ENCODE assay signal across 17 cellular contexts in the genomic region with DNA sequence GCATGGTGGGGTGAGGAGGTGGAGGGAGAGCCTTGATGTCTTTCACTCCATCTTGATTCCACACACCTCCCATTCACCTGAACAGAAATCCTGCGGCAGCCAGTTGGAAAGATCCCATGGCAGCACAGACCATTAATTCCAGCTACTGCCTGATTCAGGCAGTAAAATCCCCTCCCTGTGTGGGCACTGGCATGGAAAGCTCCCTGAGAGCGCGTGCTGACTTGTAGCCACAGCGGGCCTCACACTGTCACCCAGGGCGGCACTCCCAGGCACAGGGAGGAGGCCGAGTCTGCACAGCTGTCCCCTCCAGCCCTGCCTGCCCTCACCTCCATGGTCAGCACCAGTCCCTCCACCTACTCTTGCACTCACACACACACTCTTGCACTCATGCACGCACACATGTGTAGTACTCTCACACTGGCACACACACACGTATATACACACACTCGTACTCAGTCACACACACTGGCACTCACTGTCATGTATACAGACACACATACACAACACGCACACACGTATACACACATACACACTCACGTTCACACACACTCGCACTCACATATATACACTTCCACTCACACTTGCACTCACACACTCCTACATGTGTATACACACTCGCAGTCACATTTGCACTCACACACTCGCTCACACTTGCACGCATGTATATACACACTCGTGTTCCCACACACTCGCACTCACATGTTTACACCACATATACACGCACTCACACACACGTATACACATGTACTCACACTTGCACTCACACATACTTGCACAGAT. TPM values are rescaled to one million over a fixed set of nuclear protein-coding genes. Genes with fewer than 3 reads are reported as not detected.
A peak's percentile ranks its signal among the peaks of the same experiment; 100 is the strongest.
DNase-seq lines count a peak whose midpoint lies in the region; ATAC-seq and TF ChIP-seq lines count a peak whose summit lies in the region.
"Had no signal": no experiment of that assay in that cellular context is flagged by ENCODE, and none has a peak within 500 bp of the region (broad histone marks: within the 10 kb centered on the region; RNA-seq: fewer than 3 reads in every experiment).

No MANE protein-coding gene starts in this region.

- POLR2A ChIA-PET in Caco-2 (lab: Charles Lee), result no interaction called here

- no peak overlapping the region for H2BK120ac ChIP-seq in trophoblast cell (ENCODE audit: insufficient read depth, low read length, poor library complexity)

- WGBS in trophoblast cell (ENCODE audit: extremely low coverage, insufficient coverage, insufficient read length), result 100% methylated on average over 8 of the region's 20 CpGs
- 89 to 91% methylated on average over 12 to 20 of the region's 20 CpGs for WGBS in transverse colon (ENCODE audit: low coverage in 1 of 2), 2 donors

- peak; percentile 34 for DNase-seq in D341Med (ENCODE audit: low spot score)
- peak; percentile 37 to 67 for DNase-seq in NCI-H526 (lab: John Stamatoyannopoulos, UW)
- no peak for DNase-seq in trophoblast cell
- DNase-seq in Caco-2, result no peak
- DNase-seq in transverse colon, result no peak
- no peak for DNase-seq in posterior vena cava (ENCODE audit: low spot score)
- DNase-seq: activated CD8-positive, alpha-beta memory T cell treated with anti-CD3 and anti-CD28 coated beads, Interleukin-2, amount 50 U/mL, for 48 hours; NCI-H187 treated with DMSO at 0.1 percent for 48 hours; SK-N-SH had no signal

- H3K27me3 ChIP-seq in trophoblast cell (ENCODE audit: insufficient read depth, low read length) (no peaks in the 10 kb centered on the region), Caco-2 (replicated peaks; ENCODE audit: control insufficient read depth, insufficient read depth, low read length) (no peaks in the 10 kb centered on the region), transverse colon (no peaks in the 10 kb centered on the region)
- H3K27me3 ChIP-seq: BLaER1 treated with 17β-estradiol and CSF1 and Interleukin-3, amounts not matched to agents 10 nM and 100 nM had no signal

- H3K9me3 Mint-ChIP-seq in Caco-2 (ENCODE audit: unreplicated experiment), result no peaks in the 10 kb centered on the region
- H3K9me3 Mint-ChIP-seq: mesothelial cell of epicardium had no signal

- no peak overlapping the region for H2AK5ac ChIP-seq in trophoblast cell (ENCODE audit: low read length)

- no peak overlapping the region for H4K8ac ChIP-seq in trophoblast cell (ENCODE audit: low read depth, low read length)

- H3K79me1 ChIP-seq in trophoblast cell (ENCODE audit: low read length), result no peaks in the 10 kb centered on the region

- H3K14ac ChIP-seq in trophoblast cell (ENCODE audit: low read length), result no peak overlapping the region

- no peak overlapping the region for H3K4ac ChIP-seq in trophoblast cell (ENCODE audit: low read depth, low read length)

- no peak for TF ChIP-seq EP300 in transverse colon (IDR thresholded peaks at IDR 0.05; ENCODE audit: low read depth)

- peak; percentile 35 for ATAC-seq in esophagus mucosa
- no peak for ATAC-seq in GM19328 (IDR thresholded peaks at IDR 0.05; ENCODE audit: unreplicated experiment)
- ATAC-seq: activated CD4-positive, CD25-positive, alpha-beta regulatory T cell treated with anti-CD3 and anti-CD28 coated beads, Interleukin-2, amount 50 U/mL, for 24 hours had no signal

- H3K9ac ChIP-seq in trophoblast cell (ENCODE audit: low read length), result no peak overlapping the region
- H3K9ac ChIP-seq: BLaER1 treated with 17β-estradiol and CSF1 and Interleukin-3, amounts not matched to agents 10 nM and 100 nM; SK-N-SH had no signal

- in situ Hi-C loops in transverse colon (cut with MboI; ENCODE audit: low pct_ligation_motif_present in 1 of 4, low pct_unique_long_range_greater_than_20kb in 1 of 4, low sequenced_read_pairs in 3 of 4), result no loop called here

- H3K9me3 ChIP-seq in trophoblast cell (ENCODE audit: insufficient read depth, low read depth, low read length) (no peaks in the 10 kb centered on the region), Caco-2 (no peaks in the 10 kb centered on the region), transverse colon (no peaks in the 10 kb centered on the region)
- H3K9me3 ChIP-seq: BLaER1 treated with 17β-estradiol and CSF1 and Interleukin-3, amounts not matched to agents 10 nM and 100 nM; SK-N-SH had no signal

- H3K4me3 ChIP-seq in trophoblast cell (ENCODE audit: low read depth, low read length), result peak overlapping the region; percentile 56
- no peak overlapping the region for H3K4me3 ChIP-seq in Caco-2 (ENCODE audit: low read depth, low read length)
- peak overlapping the region in 1 of 4 donors; percentile 49 for H3K4me3 ChIP-seq in transverse colon
- H3K4me3 ChIP-seq: BLaER1 treated with 17β-estradiol and CSF1 and Interleukin-3, amounts not matched to agents 10 nM and 100 nM had no signal

- no peaks in the 10 kb centered on the region for H3K27me3 Mint-ChIP-seq in Caco-2 (ENCODE audit: insufficient read depth, unreplicated experiment)

- no peak overlapping the region for H3K4me2 ChIP-seq in trophoblast cell (ENCODE audit: low read length)
- H3K4me2 ChIP-seq: BLaER1 treated with 17β-estradiol and CSF1 and Interleukin-3, amounts not matched to agents 10 nM and 100 nM; SK-N-SH had no signal

- TF ChIP-seq POLR2A in transverse colon (IDR thresholded peaks at IDR 0.05), result no peak

- TF ChIP-seq CTCF in Caco-2 (IDR thresholded peaks at IDR 0.05; ENCODE audit: insufficient read depth in 1 of 2, low read depth in 1 of 2, low read length in 1 of 2, severe bottlenecking in 1 of 2, unreplicated experiment in 1 of 2) (no peak), transverse colon (IDR thresholded peaks at IDR 0.05) (no peak)

- H3K4me1 ChIP-seq in trophoblast cell (ENCODE audit: control insufficient read depth in 1 of 2, insufficient read depth in 2 of 2, low read length in 2 of 2) (peaks cover 12 to 13% of the 10 kb centered on the region in 2 experiments), Caco-2 (peaks cover 17% of the 10 kb centered on the region), transverse colon (peaks cover 3 to 28% (median 5%) of the 10 kb centered on the region in 4 donors)

- peaks cover 11% of the 10 kb centered on the region in 2 experiments for H3K36me3 ChIP-seq in trophoblast cell (ENCODE audit: control insufficient read depth in 1 of 2, insufficient read depth in 2 of 2, low read length in 2 of 2)
- H3K36me3 ChIP-seq in Caco-2 (ENCODE audit: control insufficient read depth, insufficient read depth, low read length), result no peaks in the 10 kb centered on the region
- peaks cover 0 to 4% (median under 1%) of the 10 kb centered on the region in 4 donors for H3K36me3 ChIP-seq in transverse colon

- CTCF ChIA-PET in Caco-2 (lab: Charles Lee), result no interaction called here

- H3K79me2 ChIP-seq in trophoblast cell (ENCODE audit: control insufficient read depth, insufficient read depth, low read length, poor library complexity), result no peaks in the 10 kb centered on the region

- no peak overlapping the region for H2BK5ac ChIP-seq in trophoblast cell (ENCODE audit: low read depth, low read length, poor library complexity)

- H2BK12ac ChIP-seq in trophoblast cell (ENCODE audit: low read length), result no peak overlapping the region

- peak overlapping the region; percentile 4 for H3K23ac ChIP-seq in trophoblast cell (ENCODE audit: low read length)

- no peak overlapping the region for H2AFZ ChIP-seq in trophoblast cell (ENCODE audit: insufficient read depth, low read length, poor library complexity)

- H3K18ac ChIP-seq in trophoblast cell (ENCODE audit: low read length), result no peak overlapping the region

- H3K27ac ChIP-seq in trophoblast cell (ENCODE audit: low read depth, low read length) (no peak overlapping the region), transverse colon (no peak overlapping the region)
- H3K27ac ChIP-seq: BLaER1 treated with 17β-estradiol and CSF1 and Interleukin-3, amounts not matched to agents 10 nM and 100 nM had no signal

- no peak overlapping the region for H4K91ac ChIP-seq in trophoblast cell (ENCODE audit: low read depth, low read length)

- no peak overlapping the region for H3K4me3 Mint-ChIP-seq in Caco-2 (ENCODE audit: unreplicated experiment)
- H3K4me3 Mint-ChIP-seq: mesothelial cell of epicardium had no signal

- intact Hi-C loops in Caco-2 (cut with micrococcal nuclease; ENCODE audit: unreplicated experiment), result no loop called here
- intact Hi-C loops in transverse colon (cut with DNase I; ENCODE audit: low total_unique reads), result no loop called here
- intact Hi-C loops in posterior vena cava (cut with DNase I), result no loop called here

- peaks cover 11% of the 10 kb centered on the region for H3K36me3 Mint-ChIP-seq in Caco-2 (ENCODE audit: insufficient read depth, unreplicated experiment)

- H3K4me1 Mint-ChIP-seq in Caco-2 (ENCODE audit: low read depth, unreplicated experiment), result no peaks in the 10 kb centered on the region

- H4K12ac ChIP-seq in trophoblast cell (ENCODE audit: low read depth, low read length), result no peak overlapping the region

- no TSS peak for BruUV-seq in Caco-2 (replicated peaks; lab: Mats Ljungman, UMichigan)

- H3K27ac Mint-ChIP-seq in Caco-2 (ENCODE audit: unreplicated experiment), result no peak overlapping the region
- H3K27ac Mint-ChIP-seq: mesothelial cell of epicardium had no signal

RNA-seq across cellular contexts. Expression of gene PLA2G4F, which starts 1.7 kb away (rescaled TPM):
- total RNA-seq in esophagus mucosa (34.9 TPM), Caco-2 (2022) (2.5 and 2.9 TPM in 2 replicates), transverse colon (100 to 1,000 TPM in 1 of 4 donors, 10 to 100 TPM in 3; 25.1 to 135 (median 78.0) TPM), posterior vena cava (not detected)
- 0.96 and 1.1 TPM in 2 replicates for polyA plus RNA-seq in trophoblast cell (2013)
- total RNA-seq: G401, H4, LHCN-M2 had no signal
- polyA plus RNA-seq: SK-N-SH had no signal

RNA-seq across cellular contexts. Expression of gene VPS39, which starts 53.3 kb away (rescaled TPM):
- 29.0 TPM for total RNA-seq in esophagus mucosa
- 29.3 and 29.5 TPM in 2 replicates for polyA plus RNA-seq in trophoblast cell (2013)
- total RNA-seq in Caco-2 (2022), result 42.7 and 48.4 TPM in 2 replicates
- 100 to 1,000 TPM; 105 to 354 (median 153) TPM for total RNA-seq in transverse colon
- 10 to 100 TPM; 48.4 to 58.0 TPM for total RNA-seq in posterior vena cava

Comparison
In these comparisons a context has a peak if more than half of its experiments do, and no peak if none do; other contexts are left out.
1. DNase-seq: peak in D341Med (single experiment) and NCI-H526 (2 of 2); none in trophoblast cell (0 of 2), Caco-2 (0 of 2), transverse colon (single experiment) and posterior vena cava (single experiment).